In genomic region chr3:169772530-169772950, GRCh38 we compare ENCODE assay signal across 8 cellular contexts. TPM values are rescaled to one million over a fixed set of nuclear protein-coding genes. Genes with fewer than 3 reads are reported as not detected.
A peak's percentile ranks its signal among the peaks of the same experiment; 100 is the strongest.
DNase-seq lines count a peak whose midpoint lies in the region; ATAC-seq and TF ChIP-seq lines count a peak whose summit lies in the region.

No MANE protein-coding gene starts in this region.

- peak overlapping the region; percentile 99 for H3K4me3 Mint-ChIP-seq in activated B cell treated with CpG ODN at 0.5 μM for 24 hours

- POLR2A ChIA-PET in activated B cell treated with CpG ODN at 0.5 μM for 24 hours (lab: Charles Lee) = interaction anchor here (0.6 to 3.7 kb wide), 29 partner anchors 9 to 1097 kb away, joined by 3 to 86 read pairs (median 7); partner anchors contain the start of genes LRRC34, LRRIQ4, PHC3 and RPL22L1

- no peaks in the 10 kb centered on the region for H3K9me3 Mint-ChIP-seq in activated B cell treated with CpG ODN at 0.5 μM for 24 hours

- CTCF ChIA-PET in activated B cell treated with CpG ODN at 0.5 μM for 24 hours (lab: Charles Lee) = interaction anchor here (0.7 to 3.1 kb wide), 6 partner anchors 9 to 91 kb away, joined by 3 to 17 read pairs (median 3); no protein-coding TSS in a partner anchor

- no peak for TF ChIP-seq CTCF in C4-2B (conservative IDR thresholded peaks at IDR 0.05)
- TF ChIP-seq CTCF in activated B cell treated with CpG ODN at 0.5 μM for 24 hours (IDR thresholded peaks at IDR 0.05) = no peak

- H3K4me1 Mint-ChIP-seq in activated B cell treated with CpG ODN at 0.5 μM for 24 hours = peaks cover 50% of the 10 kb centered on the region

- H3K36me3 Mint-ChIP-seq in activated B cell treated with CpG ODN at 0.5 μM for 24 hours (ENCODE audit: low read depth) = peaks cover 51% of the 10 kb centered on the region

- H3K27ac Mint-ChIP-seq in activated B cell treated with CpG ODN at 0.5 μM for 24 hours = peak overlapping the region; percentile 99

- intact Hi-C loops in activated B cell treated with CpG ODN at 0.5 μM for 24 hours (cut with micrococcal nuclease) = loop anchor here (1.0 to 2.0 kb wide), 5 partner anchors 64 to 1678 kb away; partner anchors contain the start of genes GOLIM4 and SEC62

- H3K27ac ChIP-seq in C4-2B (peak overlapping the region; percentile 98), substantia nigra (ENCODE audit: low read depth, low read length, poor library complexity, severe bottlenecking) (peak overlapping the region; percentile 99)

- H3K27me3 Mint-ChIP-seq in activated B cell treated with CpG ODN at 0.5 μM for 24 hours = no peaks in the 10 kb centered on the region

- ATAC-seq in GM19023 (IDR thresholded peaks at IDR 0.05; ENCODE audit: unreplicated experiment) (peak; percentile 21), HG03196 (IDR thresholded peaks at IDR 0.05; ENCODE audit: unreplicated experiment) (peak; percentile 23), activated B cell treated with CpG ODN at 0.5 μM for 24 hours (ENCODE audit: low read depth) (peak; percentile 32), esophagus mucosa (peak; percentile 62)

- DNase-seq in NCI-H2227 (lab: John Stamatoyannopoulos, UW; ENCODE audit: unreplicated experiment) (peak; percentile 89), activated B cell treated with CpG ODN at 0.5 μM for 24 hours (no peak), middle frontal gyrus (ENCODE audit: extremely low spot score, low spot score) (peak; percentile 72), substantia nigra (lab: John Stamatoyannopoulos, UW) (peak in 38 of 49 donors; percentile 36 to 90 (median 74))

RNA-seq across cellular contexts. Expression of gene MYNN, which starts 0.7 kb away (rescaled TPM):
- total RNA-seq in activated B cell treated with CpG ODN at 0.5 μM for 24 hours = 23.9 and 24.8 TPM in 2 replicates
- total RNA-seq in esophagus mucosa = 8.8 TPM

RNA-seq across cellular contexts. Expression of gene ACTRT3, which starts 3.2 kb away (rescaled TPM):
- total RNA-seq in activated B cell treated with CpG ODN at 0.5 μM for 24 hours = 0.42 and 0.49 TPM in 2 replicates
- 1.6 TPM for total RNA-seq in esophagus mucosa

RNA-seq across cellular contexts. Expression of gene TERC, which starts 7.7 kb away (rescaled TPM):
- total RNA-seq in activated B cell treated with CpG ODN at 0.5 μM for 24 hours = 2.5 and 8.4 TPM in 2 replicates
- 10.6 TPM for total RNA-seq in esophagus mucosa

RNA-seq across cellular contexts. Expression of gene LRRIQ4, which starts 40.1 kb away (rescaled TPM):
- total RNA-seq in activated B cell treated with CpG ODN at 0.5 μM for 24 hours = 0.29 and 0.40 TPM in 2 replicates
- total RNA-seq in esophagus mucosa = not detected

RNA-seq across cellular contexts. Expression of gene LRRC34, which starts 40.2 kb away (rescaled TPM):
- 4.2 and 5.7 TPM in 2 replicates for total RNA-seq in activated B cell treated with CpG ODN at 0.5 μM for 24 hours
- 0.24 TPM for total RNA-seq in esophagus mucosa
